In the genomic region with DNA sequence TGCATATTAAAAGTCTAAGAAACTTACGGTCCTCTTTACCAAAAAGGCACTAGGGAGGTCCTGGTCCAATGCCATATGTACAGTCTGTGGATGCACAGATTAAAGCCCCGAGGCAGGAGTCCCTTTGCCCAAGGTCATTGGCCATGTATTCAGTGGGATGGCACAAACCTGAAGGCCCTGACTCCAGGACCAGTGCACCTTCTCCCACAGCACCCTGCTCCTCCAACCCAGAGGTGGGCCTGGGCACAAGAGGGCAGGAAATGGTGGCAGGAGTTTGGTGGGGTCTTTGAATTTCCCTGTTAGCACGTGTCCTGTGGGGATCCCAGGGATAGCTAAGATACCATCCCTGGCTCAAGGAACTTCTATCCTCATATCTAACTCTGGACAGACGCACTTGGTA, we compare ENCODE assay signal across 1 cellular context.
TF ChIP-seq lines count a peak whose summit lies in the region.

No MANE protein-coding gene starts in this region.

TF ChIP-seq in GM23338, 12 proteins besides CTCF, POLR2A, EP300 and RAD21:
- TF ChIP-seq, protein P1, sequence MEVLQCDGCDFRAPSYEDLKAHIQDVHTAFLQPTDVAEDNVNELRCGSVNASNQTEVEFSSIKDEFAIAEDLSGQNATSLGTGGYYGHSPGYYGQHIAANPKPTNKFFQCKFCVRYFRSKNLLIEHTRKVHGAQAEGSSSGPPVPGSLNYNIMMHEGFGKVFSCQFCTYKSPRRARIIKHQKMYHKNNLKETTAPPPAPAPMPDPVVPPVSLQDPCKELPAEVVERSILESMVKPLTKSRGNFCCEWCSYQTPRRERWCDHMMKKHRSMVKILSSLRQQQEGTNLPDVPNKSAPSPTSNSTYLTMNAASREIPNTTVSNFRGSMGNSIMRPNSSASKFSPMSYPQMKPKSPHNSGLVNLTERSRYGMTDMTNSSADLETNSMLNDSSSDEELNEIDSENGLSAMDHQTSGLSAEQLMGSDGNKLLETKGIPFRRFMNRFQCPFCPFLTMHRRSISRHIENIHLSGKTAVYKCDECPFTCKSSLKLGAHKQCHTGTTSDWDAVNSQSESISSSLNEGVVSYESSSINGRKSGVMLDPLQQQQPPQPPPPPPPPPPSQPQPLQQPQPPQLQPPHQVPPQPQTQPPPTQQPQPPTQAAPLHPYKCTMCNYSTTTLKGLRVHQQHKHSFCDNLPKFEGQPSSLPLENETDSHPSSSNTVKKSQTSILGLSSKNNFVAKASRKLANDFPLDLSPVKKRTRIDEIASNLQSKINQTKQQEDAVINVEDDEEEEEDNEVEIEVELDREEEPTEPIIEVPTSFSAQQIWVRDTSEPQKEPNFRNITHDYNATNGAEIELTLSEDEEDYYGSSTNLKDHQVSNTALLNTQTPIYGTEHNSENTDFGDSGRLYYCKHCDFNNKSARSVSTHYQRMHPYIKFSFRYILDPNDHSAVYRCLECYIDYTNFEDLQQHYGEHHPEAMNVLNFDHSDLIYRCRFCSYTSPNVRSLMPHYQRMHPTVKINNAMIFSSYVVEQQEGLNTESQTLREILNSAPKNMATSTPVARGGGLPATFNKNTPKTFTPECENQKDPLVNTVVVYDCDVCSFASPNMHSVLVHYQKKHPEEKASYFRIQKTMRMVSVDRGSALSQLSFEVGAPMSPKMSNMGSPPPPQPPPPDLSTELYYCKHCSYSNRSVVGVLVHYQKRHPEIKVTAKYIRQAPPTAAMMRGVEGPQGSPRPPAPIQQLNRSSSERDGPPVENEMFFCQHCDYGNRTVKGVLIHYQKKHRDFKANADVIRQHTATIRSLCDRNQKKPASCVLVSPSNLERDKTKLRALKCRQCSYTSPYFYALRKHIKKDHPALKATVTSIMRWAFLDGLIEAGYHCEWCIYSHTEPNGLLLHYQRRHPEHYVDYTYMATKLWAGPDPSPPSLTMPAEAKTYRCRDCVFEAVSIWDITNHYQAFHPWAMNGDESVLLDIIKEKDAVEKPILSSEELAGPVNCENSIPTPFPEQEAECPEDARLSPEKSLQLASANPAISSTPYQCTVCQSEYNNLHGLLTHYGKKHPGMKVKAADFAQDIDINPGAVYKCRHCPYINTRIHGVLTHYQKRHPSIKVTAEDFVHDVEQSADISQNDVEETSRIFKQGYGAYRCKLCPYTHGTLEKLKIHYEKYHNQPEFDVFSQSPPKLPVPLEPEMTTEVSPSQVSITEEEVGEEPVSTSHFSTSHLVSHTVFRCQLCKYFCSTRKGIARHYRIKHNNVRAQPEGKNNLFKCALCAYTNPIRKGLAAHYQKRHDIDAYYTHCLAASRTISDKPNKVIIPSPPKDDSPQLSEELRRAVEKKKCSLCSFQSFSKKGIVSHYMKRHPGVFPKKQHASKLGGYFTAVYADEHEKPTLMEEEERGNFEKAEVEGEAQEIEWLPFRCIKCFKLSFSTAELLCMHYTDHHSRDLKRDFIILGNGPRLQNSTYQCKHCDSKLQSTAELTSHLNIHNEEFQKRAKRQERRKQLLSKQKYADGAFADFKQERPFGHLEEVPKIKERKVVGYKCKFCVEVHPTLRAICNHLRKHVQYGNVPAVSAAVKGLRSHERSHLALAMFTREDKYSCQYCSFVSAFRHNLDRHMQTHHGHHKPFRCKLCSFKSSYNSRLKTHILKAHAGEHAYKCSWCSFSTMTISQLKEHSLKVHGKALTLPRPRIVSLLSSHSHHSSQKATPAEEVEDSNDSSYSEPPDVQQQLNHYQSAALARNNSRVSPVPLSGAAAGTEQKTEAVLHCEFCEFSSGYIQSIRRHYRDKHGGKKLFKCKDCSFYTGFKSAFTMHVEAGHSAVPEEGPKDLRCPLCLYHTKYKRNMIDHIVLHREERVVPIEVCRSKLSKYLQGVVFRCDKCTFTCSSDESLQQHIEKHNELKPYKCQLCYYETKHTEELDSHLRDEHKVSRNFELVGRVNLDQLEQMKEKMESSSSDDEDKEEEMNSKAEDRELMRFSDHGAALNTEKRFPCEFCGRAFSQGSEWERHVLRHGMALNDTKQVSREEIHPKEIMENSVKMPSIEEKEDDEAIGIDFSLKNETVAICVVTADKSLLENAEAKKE (CRISPR knock-in tag; IDR thresholded peaks at IDR 0.05) = no peak
- TF ChIP-seq CREB1 (CRISPR knock-in tag; IDR thresholded peaks at IDR 0.05; ENCODE audit: low read depth) (no peak), STAT1 (IDR thresholded peaks at IDR 0.05; ENCODE audit: unreplicated experiment) (no peak), ZNF331 (CRISPR knock-in tag; IDR thresholded peaks at IDR 0.05; ENCODE audit: low read depth) (no peak), ZNF114 (CRISPR knock-in tag; IDR thresholded peaks at IDR 0.05) (no peak), JUNB (IDR thresholded peaks at IDR 0.05; ENCODE audit: unreplicated experiment) (no peak), NANOG (IDR thresholded peaks at IDR 0.05; ENCODE audit: borderline replicate concordance) (no peak), EZH2 (IDR thresholded peaks at IDR 0.05; ENCODE audit: low read depth, unreplicated experiment) (no peak), POLR2AphosphoS5 (IDR thresholded peaks at IDR 0.05; ENCODE audit: low read depth) (no peak), EZH2phosphoT487 (IDR thresholded peaks at IDR 0.05; ENCODE audit: unreplicated experiment) (no peak)
- TF ChIP-seq, protein P2, sequence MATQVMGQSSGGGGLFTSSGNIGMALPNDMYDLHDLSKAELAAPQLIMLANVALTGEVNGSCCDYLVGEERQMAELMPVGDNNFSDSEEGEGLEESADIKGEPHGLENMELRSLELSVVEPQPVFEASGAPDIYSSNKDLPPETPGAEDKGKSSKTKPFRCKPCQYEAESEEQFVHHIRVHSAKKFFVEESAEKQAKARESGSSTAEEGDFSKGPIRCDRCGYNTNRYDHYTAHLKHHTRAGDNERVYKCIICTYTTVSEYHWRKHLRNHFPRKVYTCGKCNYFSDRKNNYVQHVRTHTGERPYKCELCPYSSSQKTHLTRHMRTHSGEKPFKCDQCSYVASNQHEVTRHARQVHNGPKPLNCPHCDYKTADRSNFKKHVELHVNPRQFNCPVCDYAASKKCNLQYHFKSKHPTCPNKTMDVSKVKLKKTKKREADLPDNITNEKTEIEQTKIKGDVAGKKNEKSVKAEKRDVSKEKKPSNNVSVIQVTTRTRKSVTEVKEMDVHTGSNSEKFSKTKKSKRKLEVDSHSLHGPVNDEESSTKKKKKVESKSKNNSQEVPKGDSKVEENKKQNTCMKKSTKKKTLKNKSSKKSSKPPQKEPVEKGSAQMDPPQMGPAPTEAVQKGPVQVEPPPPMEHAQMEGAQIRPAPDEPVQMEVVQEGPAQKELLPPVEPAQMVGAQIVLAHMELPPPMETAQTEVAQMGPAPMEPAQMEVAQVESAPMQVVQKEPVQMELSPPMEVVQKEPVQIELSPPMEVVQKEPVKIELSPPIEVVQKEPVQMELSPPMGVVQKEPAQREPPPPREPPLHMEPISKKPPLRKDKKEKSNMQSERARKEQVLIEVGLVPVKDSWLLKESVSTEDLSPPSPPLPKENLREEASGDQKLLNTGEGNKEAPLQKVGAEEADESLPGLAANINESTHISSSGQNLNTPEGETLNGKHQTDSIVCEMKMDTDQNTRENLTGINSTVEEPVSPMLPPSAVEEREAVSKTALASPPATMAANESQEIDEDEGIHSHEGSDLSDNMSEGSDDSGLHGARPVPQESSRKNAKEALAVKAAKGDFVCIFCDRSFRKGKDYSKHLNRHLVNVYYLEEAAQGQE (IDR thresholded peaks at IDR 0.05; ENCODE audit: unreplicated experiment) = no peak
- TF ChIP-seq, protein P3, sequence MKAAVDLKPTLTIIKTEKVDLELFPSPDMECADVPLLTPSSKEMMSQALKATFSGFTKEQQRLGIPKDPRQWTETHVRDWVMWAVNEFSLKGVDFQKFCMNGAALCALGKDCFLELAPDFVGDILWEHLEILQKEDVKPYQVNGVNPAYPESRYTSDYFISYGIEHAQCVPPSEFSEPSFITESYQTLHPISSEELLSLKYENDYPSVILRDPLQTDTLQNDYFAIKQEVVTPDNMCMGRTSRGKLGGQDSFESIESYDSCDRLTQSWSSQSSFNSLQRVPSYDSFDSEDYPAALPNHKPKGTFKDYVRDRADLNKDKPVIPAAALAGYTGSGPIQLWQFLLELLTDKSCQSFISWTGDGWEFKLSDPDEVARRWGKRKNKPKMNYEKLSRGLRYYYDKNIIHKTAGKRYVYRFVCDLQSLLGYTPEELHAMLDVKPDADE (IDR thresholded peaks at IDR 0.05) = no peak
